In the genomic region with DNA sequence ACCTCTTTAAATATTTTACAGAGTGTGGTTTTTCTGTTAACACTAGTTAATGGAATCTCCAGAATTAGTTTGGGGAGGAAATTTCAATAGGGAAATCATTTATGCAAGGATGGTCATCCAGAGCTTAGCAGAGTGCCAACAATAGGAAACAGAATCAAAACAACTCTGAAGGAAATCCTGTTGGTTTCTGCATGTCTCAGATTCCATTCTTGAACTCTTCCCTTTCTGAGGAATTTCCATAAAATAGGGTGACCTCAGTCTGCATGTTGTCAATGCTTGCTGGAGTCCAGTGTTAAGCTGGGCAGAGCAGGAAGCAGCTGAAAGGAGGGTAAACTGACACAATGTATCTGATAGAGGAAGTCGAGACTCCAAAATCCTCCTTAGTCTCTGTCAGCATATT, we compare ENCODE assay signal across 24 cellular contexts. TPM values are rescaled to one million over a fixed set of nuclear protein-coding genes. Genes with fewer than 3 reads are reported as not detected.
A peak's percentile ranks its signal among the peaks of the same experiment; 100 is the strongest.
DNase-seq lines count a peak whose midpoint lies in the region; ATAC-seq and TF ChIP-seq lines count a peak whose summit lies in the region.
"Had no signal": no experiment of that assay in that cellular context is flagged by ENCODE, and none has a peak within 500 bp of the region (broad histone marks: within the 10 kb centered on the region; RNA-seq: fewer than 3 reads in every experiment).

No MANE protein-coding gene starts in this region.

- TF ChIP-seq POLR2A in stomach (IDR thresholded peaks at IDR 0.05), result no peak

- TF ChIP-seq EP300 in stomach (IDR thresholded peaks at IDR 0.05), result no peak

- H3K36me3 ChIP-seq in stomach, result no peaks in the 10 kb centered on the region

- H3K9me3 Mint-ChIP-seq in natural killer cell treated with Interleukin-12 subunit alpha and Interleukin-12 subunit beta and Interleukin-15 and Interleukin-18, amount 100 ng/mL, for 72 hours, result no peaks in the 10 kb centered on the region
- H3K9me3 Mint-ChIP-seq: activated CD4-positive, alpha-beta memory T cell treated with anti-CD3 and anti-CD28 coated beads, Interleukin-2, amount 10 ng/mL, durations not matched to agents 7 days and 5 days; central memory CD8-positive, alpha-beta T cell; naive B cell; type B pancreatic cell had no signal

- 33 to 68% (median 56%) methylated on average over 1 of the region's 1 CpG for WGBS in stomach, 5 donors

- H3K4me3 ChIP-seq in retinal pigment epithelial cell (ENCODE audit: low read length) (no peak overlapping the region), stomach (no peak overlapping the region)
- H3K4me3 ChIP-seq: SK-N-MC had no signal

- no peaks in the 10 kb centered on the region for H3K36me3 Mint-ChIP-seq in natural killer cell treated with Interleukin-12 subunit alpha and Interleukin-12 subunit beta and Interleukin-15 and Interleukin-18, amount 100 ng/mL, for 72 hours
- H3K36me3 Mint-ChIP-seq: naive B cell, type B pancreatic cell had no signal

- TF ChIP-seq CTCF in retinal pigment epithelial cell (conservative IDR thresholded peaks at IDR 0.05; ENCODE audit: low read depth, low read length), result no peak
- no peak for TF ChIP-seq CTCF in stomach (IDR thresholded peaks at IDR 0.05)

- no peaks in the 10 kb centered on the region for H3K9me3 ChIP-seq in stomach

- no peaks in the 10 kb centered on the region for H3K4me1 Mint-ChIP-seq in natural killer cell treated with Interleukin-12 subunit alpha and Interleukin-12 subunit beta and Interleukin-15 and Interleukin-18, amount 100 ng/mL, for 72 hours (ENCODE audit: low read depth in 2 of 2)
- H3K4me1 Mint-ChIP-seq: activated CD4-positive, alpha-beta memory T cell treated with anti-CD3 and anti-CD28 coated beads, Interleukin-2, amount 10 ng/mL, durations not matched to agents 7 days and 5 days; central memory CD8-positive, alpha-beta T cell; naive B cell had no signal

- DNase-seq in GM03348 (ENCODE audit: low spot score), result peak; percentile 37
- peak; percentile 83 for DNase-seq in dermis blood vessel endothelial cell
- peak; percentile 18 for DNase-seq in glomerular visceral epithelial cell (ENCODE audit: extremely low spot score)
- DNase-seq in retinal pigment epithelial cell (ENCODE audit: low read depth), result peak; percentile 29
- DNase-seq in NCI-H2227 treated with DMSO at 0.1 percent for 48 hours (lab: John Stamatoyannopoulos, UW), result no peak
- no peak for DNase-seq in UCSD-AML1 (lab: John Stamatoyannopoulos, UW; ENCODE audit: unreplicated experiment)
- no peak for DNase-seq in natural killer cell treated with Interleukin-12 subunit alpha and Interleukin-12 subunit beta and Interleukin-15 and Interleukin-18, amount 100 ng/mL, for 72 hours (ENCODE audit: low spot score)
- no peak for DNase-seq in stomach
- DNase-seq: activated CD4-positive, alpha-beta memory T cell treated with anti-CD3 and anti-CD28 coated beads, Interleukin-2, amount 10 ng/mL, durations not matched to agents 7 days and 5 days; AML-193; amniotic stem cell; hypothalamus; naive B cell; NCI-H1105 treated with DMSO at 0.1 percent for 48 hours; NCI-H510A; stimulated activated CD4-positive, alpha-beta T cell treated with anti-CD3 and anti-CD28 coated beads, Interleukin-1b, Interleukin-23, amount 100 ng/mL, for 48 hours; stimulated activated naive CD4-positive, alpha-beta T cell treated with Interleukin-2 at 50 U/mL for 16 hours had no signal

- no peak for ATAC-seq in natural killer cell treated with Interleukin-12 subunit alpha and Interleukin-12 subunit beta and Interleukin-15 and Interleukin-18, amount 100 ng/mL, for 72 hours

- H3K27ac Mint-ChIP-seq in natural killer cell treated with Interleukin-12 subunit alpha and Interleukin-12 subunit beta and Interleukin-15 and Interleukin-18, amount 100 ng/mL, for 72 hours, result no peak overlapping the region
- H3K27ac Mint-ChIP-seq: activated CD4-positive, alpha-beta memory T cell treated with anti-CD3 and anti-CD28 coated beads, Interleukin-2, amount 10 ng/mL, durations not matched to agents 7 days and 5 days; naive B cell; type B pancreatic cell had no signal

- intact Hi-C loops in stomach (cut with DNase I; ENCODE audit: low total_unique reads), result no loop called here

- H3K27me3 Mint-ChIP-seq in natural killer cell treated with Interleukin-12 subunit alpha and Interleukin-12 subunit beta and Interleukin-15 and Interleukin-18, amount 100 ng/mL, for 72 hours, result peaks cover 9 to 22% of the 10 kb centered on the region in 2 donors

- no peak overlapping the region for H3K27ac ChIP-seq in stomach
- H3K27ac ChIP-seq: parathyroid adenoma, SK-N-MC had no signal

- H3K4me3 Mint-ChIP-seq in natural killer cell treated with Interleukin-12 subunit alpha and Interleukin-12 subunit beta and Interleukin-15 and Interleukin-18, amount 100 ng/mL, for 72 hours, result no peak overlapping the region
- H3K4me3 Mint-ChIP-seq: activated CD4-positive, alpha-beta memory T cell treated with anti-CD3 and anti-CD28 coated beads, Interleukin-2, amount 10 ng/mL, durations not matched to agents 7 days and 5 days; central memory CD8-positive, alpha-beta T cell; naive B cell; type B pancreatic cell had no signal

- no peaks in the 10 kb centered on the region for H3K27me3 ChIP-seq in stomach

- H3K4me1 ChIP-seq in stomach, result no peaks in the 10 kb centered on the region
- H3K4me1 ChIP-seq: parathyroid adenoma had no signal

RNA-seq across cellular contexts. Expression of gene CBY2, which starts 16.9 kb away (rescaled TPM):
- total RNA-seq in dermis blood vessel endothelial cell (not detected in 2 replicates), stomach (not detected)
- not detected for total RNA-seq in natural killer cell treated with Interleukin-12 subunit alpha and Interleukin-12 subunit beta and Interleukin-15 and Interleukin-18, amount 100 ng/mL, for 72 hours
- not detected for polyA plus RNA-seq in stomach
- total RNA-seq: activated CD4-positive, alpha-beta memory T cell treated with anti-CD3 and anti-CD28 coated beads, Interleukin-2, amount 10 ng/mL, durations not matched to agents 7 days and 5 days; lung microvascular endothelial cell; RPMI7951; T-helper 2 cell treated with Interferon-gamma antibody and Interleukin-4, amounts not matched to agents 100 ng/mL and 5 ng/mL, for 36 hours had no signal

Comparison
In these comparisons a context has a peak if more than half of its experiments do, and no peak if none do; other contexts are left out.
1. DNase-seq: peak in GM03348 (single experiment), dermis blood vessel endothelial cell (single experiment), glomerular visceral epithelial cell (single experiment) and retinal pigment epithelial cell (single experiment); none in NCI-H2227 treated with DMSO at 0.1 percent for 48 hours (single experiment), UCSD-AML1 (single experiment), natural killer cell treated with Interleukin-12 subunit alpha and Interleukin-12 subunit beta and Interleukin-15 and Interleukin-18, amount 100 ng/mL, for 72 hours (single experiment) and stomach (single experiment).